8 cellular contexts compared by ENCODE assay signal in the genomic region with DNA sequence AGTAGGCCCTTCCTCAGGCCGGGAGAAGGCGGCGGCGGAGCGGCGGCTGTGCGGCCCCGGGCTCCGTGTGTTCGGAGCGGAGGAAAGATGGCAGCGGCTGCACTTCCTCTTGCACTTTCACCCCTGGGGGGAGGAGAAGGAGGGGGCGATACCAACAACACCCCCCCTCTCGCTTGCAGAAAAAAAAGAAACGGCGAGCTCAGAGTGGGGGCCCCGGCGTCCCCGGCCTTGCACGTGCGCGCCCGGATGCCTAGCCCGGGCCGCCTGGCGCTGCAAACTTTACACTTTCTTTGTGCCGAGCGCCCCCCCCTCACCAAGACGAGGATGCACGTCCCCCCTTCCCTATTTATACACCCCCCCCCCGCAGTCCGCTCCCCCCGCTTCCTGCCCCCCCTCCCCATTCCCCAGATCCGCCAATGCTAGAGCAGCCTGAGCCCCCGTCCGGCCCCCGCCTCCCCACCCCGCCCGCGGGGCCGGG. TPM values are rescaled to one million over a fixed set of nuclear protein-coding genes. Genes with fewer than 3 reads are reported as not detected.
DNase-seq lines count a peak whose midpoint lies in the region; ATAC-seq and TF ChIP-seq lines count a peak whose summit lies in the region.

A gene with protein sequence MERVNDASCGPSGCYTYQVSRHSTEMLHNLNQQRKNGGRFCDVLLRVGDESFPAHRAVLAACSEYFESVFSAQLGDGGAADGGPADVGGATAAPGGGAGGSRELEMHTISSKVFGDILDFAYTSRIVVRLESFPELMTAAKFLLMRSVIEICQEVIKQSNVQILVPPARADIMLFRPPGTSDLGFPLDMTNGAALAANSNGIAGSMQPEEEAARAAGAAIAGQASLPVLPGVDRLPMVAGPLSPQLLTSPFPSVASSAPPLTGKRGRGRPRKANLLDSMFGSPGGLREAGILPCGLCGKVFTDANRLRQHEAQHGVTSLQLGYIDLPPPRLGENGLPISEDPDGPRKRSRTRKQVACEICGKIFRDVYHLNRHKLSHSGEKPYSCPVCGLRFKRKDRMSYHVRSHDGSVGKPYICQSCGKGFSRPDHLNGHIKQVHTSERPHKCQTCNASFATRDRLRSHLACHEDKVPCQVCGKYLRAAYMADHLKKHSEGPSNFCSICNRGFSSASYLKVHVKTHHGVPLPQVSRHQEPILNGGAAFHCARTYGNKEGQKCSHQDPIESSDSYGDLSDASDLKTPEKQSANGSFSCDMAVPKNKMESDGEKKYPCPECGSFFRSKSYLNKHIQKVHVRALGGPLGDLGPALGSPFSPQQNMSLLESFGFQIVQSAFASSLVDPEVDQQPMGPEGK (minus strand): TSS at position 92 of the 478 bp plus-strand sequence. CDS start 744 bp downstream, outside the sequence.

- H3K9me3 ChIP-seq in OCI-LY7 (ENCODE audit: low read length): no peaks in the 10 kb centered on the region

- H3K27ac Mint-ChIP-seq in natural killer cell: peak within 1 kb of the TSS; percentile 76 to 82
- peak within 1 kb of the TSS; percentile 97 for H3K27ac Mint-ChIP-seq in stimulated activated naive CD8-positive, alpha-beta T cell treated with anti-CD3 and anti-CD28 coated beads, Interleukin-15, Interleukin-2, amounts not matched to agents 100 ng/mL and 50 ng/mL, for 24 hours

- BruUV-seq in OCI-LY7 (replicated peaks; lab: Mats Ljungman, UMichigan): no TSS peak

- no peak for DNase-seq in AG04449 (ENCODE audit: low read depth, low spot score)
- peak; percentile 85 to 91 for DNase-seq in HL-60 (ENCODE audit: low read depth in 1 of 2, low spot score in 1 of 2)
- DNase-seq in OCI-LY7 (ENCODE audit: low spot score): peak; percentile 90
- DNase-seq in activated T-helper 1 cell treated with Interleukin-2 at 50 U/mL for 16 hours (ENCODE audit: low read depth): peak; percentile 67
- DNase-seq in fibroblast of peridontal ligament (ENCODE audit: extremely low read depth): peak; percentile 69
- peak; percentile 65 for DNase-seq in natural killer cell

- peaks cover 30% of the 10 kb centered on the region for H3K4me1 ChIP-seq in OCI-LY7 (ENCODE audit: insufficient read depth, low read length, poor library complexity, severe bottlenecking)

- H3K9me3 Mint-ChIP-seq in natural killer cell: no peaks in the 10 kb centered on the region
- no peaks in the 10 kb centered on the region for H3K9me3 Mint-ChIP-seq in stimulated activated naive CD8-positive, alpha-beta T cell treated with anti-CD3 and anti-CD28 coated beads, Interleukin-15, Interleukin-2, amounts not matched to agents 100 ng/mL and 50 ng/mL, for 24 hours

- no peaks in the 10 kb centered on the region for H3K27me3 Mint-ChIP-seq in natural killer cell (ENCODE audit: low read depth in 2 of 2)
- H3K27me3 Mint-ChIP-seq in stimulated activated naive CD8-positive, alpha-beta T cell treated with anti-CD3 and anti-CD28 coated beads, Interleukin-15, Interleukin-2, amounts not matched to agents 100 ng/mL and 50 ng/mL, for 24 hours: no peaks in the 10 kb centered on the region

- peak within 1 kb of the TSS; percentile 88 for H3K4me3 Mint-ChIP-seq in natural killer cell
- peak within 1 kb of the TSS; percentile 91 for H3K4me3 Mint-ChIP-seq in stimulated activated naive CD8-positive, alpha-beta T cell treated with anti-CD3 and anti-CD28 coated beads, Interleukin-15, Interleukin-2, amounts not matched to agents 100 ng/mL and 50 ng/mL, for 24 hours

- peaks cover 42% of the 10 kb centered on the region for H3K79me2 ChIP-seq in OCI-LY7 (ENCODE audit: insufficient read depth, low read depth, low read length)

- TF ChIP-seq CTCF in AG04449 (IDR thresholded peaks at IDR 0.05; ENCODE audit: insufficient read depth, low read length, missing control alignments) (no peak), HL-60 (IDR thresholded peaks at IDR 0.05; ENCODE audit: insufficient read depth, low read length) (no peak), OCI-LY7 (conservative IDR thresholded peaks at IDR 0.05; ENCODE audit: low read length) (no peak), natural killer cell (IDR thresholded peaks at IDR 0.05) (no peak)

- peak; percentile 25 for ATAC-seq in GM18868 (IDR thresholded peaks at IDR 0.05; ENCODE audit: unreplicated experiment)
- ATAC-seq in natural killer cell: peak; percentile 72 to 87 (median 74)

- H3K9me2 ChIP-seq in OCI-LY7 (ENCODE audit: insufficient read depth, low read length): no peaks in the 10 kb centered on the region

- POLR2A ChIA-PET in AG04449 (lab: Yijun Ruan, JAX) (interaction anchor here (0.6 kb wide), 3 partner anchors 28 to 157 kb away, joined by 3 to 4 read pairs (median 3); no protein-coding TSS in a partner anchor), OCI-LY7 (lab: Charles Lee) (interaction anchor here (0.6 to 1.7 kb wide), 8 partner anchors 8 to 315 kb away, joined by 3 to 8 read pairs (median 4); a partner anchor contains a TSS)

- CTCF ChIA-PET in AG04449 (lab: Yijun Ruan, JAX): interaction anchor here (1.0 to 2.3 kb wide), 5 partner anchors 9 to 134 kb away, joined by 3 to 14 read pairs (median 4); a partner anchor contains a TSS
- CTCF ChIA-PET in OCI-LY7 (lab: Charles Lee; ENCODE audit: unreplicated experiment): interaction anchor here (0.6 kb wide), 1 partner anchor 34 kb away, joined by 3 read pairs; no protein-coding TSS in a partner anchor

- peaks cover 41% of the 10 kb centered on the region for H3K36me3 ChIP-seq in OCI-LY7 (ENCODE audit: insufficient read depth, low read length)

- H3K27me3 ChIP-seq in HL-60 (ENCODE audit: insufficient read depth, poor library complexity, severe bottlenecking): no peaks in the 10 kb centered on the region

- H3K36me3 Mint-ChIP-seq in natural killer cell: no peaks in the 10 kb centered on the region
- peaks cover 33% of the 10 kb centered on the region for H3K36me3 Mint-ChIP-seq in stimulated activated naive CD8-positive, alpha-beta T cell treated with anti-CD3 and anti-CD28 coated beads, Interleukin-15, Interleukin-2, amounts not matched to agents 100 ng/mL and 50 ng/mL, for 24 hours (ENCODE audit: low read depth)

- intact Hi-C loops in OCI-LY7 (cut with micrococcal nuclease; ENCODE audit: unreplicated experiment): loop anchor here (1.0 to 5.0 kb wide), 2 partner anchors 53 to 146 kb away; a partner anchor contains a TSS
- intact Hi-C loops in natural killer cell (cut with micrococcal nuclease): loop anchor here (1.0 to 10.0 kb wide), 3 partner anchors 53 to 149 kb away; a partner anchor contains a TSS

- H3K4me2 ChIP-seq in OCI-LY7 (ENCODE audit: low read length): peak within 1 kb of the TSS; percentile 94

- peak within 1 kb of the TSS; percentile 63 for H2AFZ ChIP-seq in OCI-LY7 (ENCODE audit: low read length)

- peaks cover 10% of the 10 kb centered on the region; the same call in 1 of the 2 replicates for H4K20me1 ChIP-seq in OCI-LY7 (ENCODE audit: insufficient read depth, low read length)

- H3K4me3 ChIP-seq in AG04449 (ENCODE audit: low read depth, low read length) (peak within 1 kb of the TSS; percentile 70), HL-60 (replicated peaks; ENCODE audit: insufficient read depth, low read length) (peak within 1 kb of the TSS; percentile 76), OCI-LY7 (ENCODE audit: low read depth, low read length, poor library complexity, severe bottlenecking) (peak within 1 kb of the TSS; percentile 84)

- H3K27ac ChIP-seq in HL-60 (replicated peaks) (peak within 1 kb of the TSS; percentile 97), OCI-LY7 (ENCODE audit: low read depth, low read length, poor library complexity, severe bottlenecking) (peak within 1 kb of the TSS; percentile 76)

- peaks cover 41 to 44% of the 10 kb centered on the region in 2 donors for H3K4me1 Mint-ChIP-seq in natural killer cell
- H3K4me1 Mint-ChIP-seq in stimulated activated naive CD8-positive, alpha-beta T cell treated with anti-CD3 and anti-CD28 coated beads, Interleukin-15, Interleukin-2, amounts not matched to agents 100 ng/mL and 50 ng/mL, for 24 hours (ENCODE audit: low read depth): peaks cover 43% of the 10 kb centered on the region

RNA-seq across cellular contexts. Expression of the gene that starts here (rescaled TPM):
- 47.7 and 53.4 TPM in 2 replicates for total RNA-seq in OCI-LY7 (2014; rRNA removed; shearing (Covaris generic))
- 44.3 and 49.2 TPM in 2 replicates for total RNA-seq in OCI-LY7 (2022)
- total RNA-seq in natural killer cell: 10 to 100 TPM; 31.5 to 39.2 (median 37.3) TPM
